23 cellular contexts compared by ENCODE assay signal in genomic region chr1:224759135-224759534, GRCh38.
DNase-seq lines count a peak whose midpoint lies in the region; ATAC-seq, FAIRE-seq and TF ChIP-seq lines count a peak whose summit lies in the region.
"Had no signal": no experiment of that assay in that cellular context is flagged by ENCODE, and none has a peak within 500 bp of the region (broad histone marks: within the 10 kb centered on the region; RNA-seq: fewer than 3 reads in every experiment).

No MANE protein-coding gene starts in this region.

- TF ChIP-seq CTCF in HCT116 (IDR thresholded peaks at IDR 0.05 in 2 of 3, conservative IDR thresholded peaks at IDR 0.05 in 1 of 3; ENCODE audit: borderline replicate concordance in 1 of 3, insufficient read depth in 1 of 3, low read depth in 2 of 3, low read length in 2 of 3) (no peak), K562 (IDR thresholded peaks at IDR 0.05 in 2 of 3, conservative IDR thresholded peaks at IDR 0.05 in 1 of 3; ENCODE audit: insufficient read depth in 2 of 3, low read depth in 1 of 3, low read length in 3 of 3) (no peak), progenitor cell of endocrine pancreas (IDR thresholded peaks at IDR 0.05; ENCODE audit: unreplicated experiment) (no peak), Calu3 (IDR thresholded peaks at IDR 0.05; ENCODE audit: unreplicated experiment) (no peak)

- H2AFZ ChIP-seq in HCT116 (ENCODE audit: low read depth, low read length, poor library complexity, severe bottlenecking) (no peak overlapping the region), K562 (ENCODE audit: low read depth, low read length) (no peak overlapping the region)

- H3K27ac ChIP-seq in HCT116 (ENCODE audit: low read depth, low read length) (no peak overlapping the region), K562 (ENCODE audit: extremely low read depth, low read depth, low read length) (no peak overlapping the region)
- H3K27ac ChIP-seq: 22Rv1, BLaER1, C4-2B had no signal

- H3K4me1 ChIP-seq in HCT116 (ENCODE audit: control insufficient read depth in 1 of 2, insufficient read depth in 2 of 2, low read length in 2 of 2) (no peaks in the 10 kb centered on the region), K562 (replicated peaks in 1 of 2; ENCODE audit: control insufficient read depth in 2 of 2, insufficient read depth in 2 of 2, low read length in 2 of 2) (no peaks in the 10 kb centered on the region)
- H3K4me1 ChIP-seq: BLaER1, Caco-2 had no signal

- DNase-seq in HCT116 (ENCODE audit: low read depth, low spot score) (no peak), K562 (ENCODE audit: extremely low read depth in 1 of 4, low spot score in 3 of 4) (no peak), progenitor cell of endocrine pancreas (ENCODE audit: low spot score, unreplicated experiment) (no peak), Calu3 (no peak), head of caudate nucleus (no peak)
- DNase-seq: Caco-2; CD4-positive, CD25-positive, alpha-beta regulatory T cell; CD8-positive, alpha-beta T cell; DMS 273 treated with DMSO at 0.1 percent for 48 hours; DMS79; EL; GDM1; GOT3 had no signal

- H3K4me3 Mint-ChIP-seq in progenitor cell of endocrine pancreas (ENCODE audit: low read depth), result no peak overlapping the region
- H3K4me3 Mint-ChIP-seq in Calu3 (ENCODE audit: low read depth, unreplicated experiment), result no peak overlapping the region
- H3K4me3 Mint-ChIP-seq: B cell; CD4-positive, CD25-positive, alpha-beta regulatory T cell; CD8-positive, alpha-beta T cell had no signal

- no peaks in the 10 kb centered on the region; the same call in 1 of the 2 replicates for H3K27me3 ChIP-seq in HCT116 (ENCODE audit: insufficient read depth, low read length)
- H3K27me3 ChIP-seq in K562 (ENCODE audit: control insufficient read depth in 2 of 2, insufficient read depth in 2 of 2, low read length in 2 of 2), result 0 out of 5 replicates have a peak, but pooled peaks cover 0 to 6% of the 10 kb centered on the region in 2 experiments
- H3K27me3 ChIP-seq: BLaER1 had no signal

- FAIRE-seq in K562 (lab: Jason Lieb, UNC), result no peak
- FAIRE-seq: A204.1, D721Med, GM12878, H54 had no signal

- no peak overlapping the region for H3K4me3 ChIP-seq in HCT116 (replicated peaks in 1 of 2; ENCODE audit: low read depth in 1 of 2, low read length in 2 of 2)
- no peak overlapping the region for H3K4me3 ChIP-seq in K562
- H3K4me3 ChIP-seq: BLaER1, GM12878, HAP-1 had no signal

- CTCF ChIA-PET in HCT116 (lab: Charles Lee) (no interaction called here), K562 (lab: Yijun Ruan, JAX; ENCODE audit: low intra/inter-chr PET ratio) (no interaction called here), Calu3 (lab: Charles Lee) (no interaction called here)

- H3K4me2 ChIP-seq in HCT116 (ENCODE audit: low read length) (no peak overlapping the region), K562 (ENCODE audit: insufficient read depth, low read length) (no peak overlapping the region)
- H3K4me2 ChIP-seq: BLaER1 had no signal

- H3K36me3 Mint-ChIP-seq in progenitor cell of endocrine pancreas (ENCODE audit: insufficient read depth) (peaks cover 3% of the 10 kb centered on the region), Calu3 (ENCODE audit: insufficient read depth, unreplicated experiment) (no peaks in the 10 kb centered on the region)
- H3K36me3 Mint-ChIP-seq: CD4-positive, CD25-positive, alpha-beta regulatory T cell; CD8-positive, alpha-beta T cell had no signal

- WGBS in K562 (ENCODE audit: insufficient coverage, low coverage, missing lambda C conversion rate), result 0% methylated on average over 1 of the region's 1 CpG

- TF ChIP-seq RAD21 in HCT116 (IDR thresholded peaks at IDR 0.05; ENCODE audit: low read depth) (no peak), K562 (CRISPR knock-in tag; conservative IDR thresholded peaks at IDR 0.05 in 1 of 2, IDR thresholded peaks at IDR 0.05 in 1 of 2) (no peak)

- H3K9me3 ChIP-seq in HCT116 (ENCODE audit: control insufficient read depth in 1 of 2, insufficient read depth in 1 of 2, low read depth in 1 of 2, low read length in 2 of 2) (peaks cover 0 to 7% of the 10 kb centered on the region in 2 experiments; a peak in 1 of 4 replicates), K562 (replicated peaks; ENCODE audit: control insufficient read depth, insufficient read depth, low read depth, low read length) (no peaks in the 10 kb centered on the region)
- H3K9me3 ChIP-seq: Caco-2 had no signal

- peaks cover 2% of the 10 kb centered on the region for H3K9me1 ChIP-seq in K562 (ENCODE audit: control insufficient read depth, insufficient read depth, low read length)

- RAD21 ChIA-PET in HCT116 (lab: Charles Lee; ENCODE audit: low non-redundant PET in 1 of 2, low total read pairs in 2 of 2, uncharacterized antibody in 2 of 2, unreplicated experiment in 2 of 2), result no interaction called here

- in situ Hi-C loops in K562 (cut with MboI), result no loop called here

- no peak for TF ChIP-seq EP300 in K562 (IDR thresholded peaks at IDR 0.05; ENCODE audit: low read length)

- no peaks in the 10 kb centered on the region for H3K79me2 ChIP-seq in HCT116 (ENCODE audit: insufficient read depth, low read length)
- no peaks in the 10 kb centered on the region for H3K79me2 ChIP-seq in K562 (ENCODE audit: control insufficient read depth, insufficient read depth, low read length)

- TF ChIP-seq POLR2A in HCT116 (IDR thresholded peaks at IDR 0.05; ENCODE audit: borderline replicate concordance, extremely low read depth, insufficient read depth, insufficient read length), result no peak
- no peak for TF ChIP-seq POLR2A in K562 (conservative IDR thresholded peaks at IDR 0.05)

- H3K9me3 Mint-ChIP-seq in progenitor cell of endocrine pancreas (ENCODE audit: low read depth), result peaks cover 14% of the 10 kb centered on the region
- peaks cover 4% of the 10 kb centered on the region for H3K9me3 Mint-ChIP-seq in Calu3 (ENCODE audit: low read depth, unreplicated experiment)

- H3K27ac Mint-ChIP-seq in progenitor cell of endocrine pancreas (peak overlapping the region; percentile 76), Calu3 (ENCODE audit: unreplicated experiment) (no peak overlapping the region)
- H3K27ac Mint-ChIP-seq: B cell; CD4-positive, CD25-positive, alpha-beta regulatory T cell; CD8-positive, alpha-beta T cell had no signal

- BruUV-seq in HCT116 (replicated peaks; lab: Mats Ljungman, UMichigan) (no TSS peak), K562 (replicated peaks; lab: Mats Ljungman, UMichigan) (no TSS peak), Calu3 (replicated peaks; lab: Mats Ljungman, UMichigan) (no TSS peak)

- intact Hi-C loops in HCT116 (cut with micrococcal nuclease), result no loop called here
- intact Hi-C loops in K562 (cut with micrococcal nuclease), result no loop called here
- intact Hi-C loops in Calu3 (cut with micrococcal nuclease; ENCODE audit: unreplicated experiment), result no loop called here
- intact Hi-C loops in head of caudate nucleus (cut with DNase I), result no loop called here

- H3K27me3 Mint-ChIP-seq in progenitor cell of endocrine pancreas, result peaks cover 6% of the 10 kb centered on the region
- H3K27me3 Mint-ChIP-seq in Calu3 (ENCODE audit: unreplicated experiment), result peaks cover 60% of the 10 kb centered on the region
- H3K27me3 Mint-ChIP-seq: CD4-positive, CD25-positive, alpha-beta regulatory T cell had no signal

- H3K9me2 ChIP-seq in HCT116 (ENCODE audit: insufficient read depth), result no peaks in the 10 kb centered on the region

- POLR2A ChIA-PET in HCT116 (lab: Charles Lee) (no interaction called here), K562 (lab: Yijun Ruan, JAX) (interaction anchor here (0.6 to 1.1 kb wide), 2 partner anchors 22 to 286 kb away, joined by 3 read pairs; no protein-coding TSS in a partner anchor)

- no peaks in the 10 kb centered on the region for H4K20me1 ChIP-seq in HCT116 (ENCODE audit: insufficient read depth)
- no peaks in the 10 kb centered on the region for H4K20me1 ChIP-seq in K562 (replicated peaks; ENCODE audit: control insufficient read depth, insufficient read depth, low read length)
- H4K20me1 ChIP-seq: BLaER1 had no signal

- ATAC-seq in HCT116, result no peak
- no peak for ATAC-seq in K562
- no peak for ATAC-seq in GM18858 (IDR thresholded peaks at IDR 0.05; ENCODE audit: unreplicated experiment)
- ATAC-seq: CD8-positive, alpha-beta T cell; GM12878 had no signal

- H3K4me1 Mint-ChIP-seq in progenitor cell of endocrine pancreas (ENCODE audit: low read depth) (peaks cover 1% of the 10 kb centered on the region), Calu3 (ENCODE audit: low read depth, unreplicated experiment) (no peaks in the 10 kb centered on the region)
- H3K4me1 Mint-ChIP-seq: B cell; CD4-positive, CD25-positive, alpha-beta regulatory T cell had no signal

- H3K9ac ChIP-seq in HCT116 (ENCODE audit: low read length) (no peak overlapping the region), K562 (ENCODE audit: insufficient read depth in 1 of 2, low read depth in 2 of 2, low read length in 2 of 2) (no peak overlapping the region)
- H3K9ac ChIP-seq: BLaER1 had no signal

- H3K36me3 ChIP-seq in HCT116 (ENCODE audit: control insufficient read depth in 1 of 2, insufficient read depth in 2 of 2, low read length in 2 of 2) (no peaks in the 10 kb centered on the region), K562 (ENCODE audit: control insufficient read depth, insufficient read depth, low read length) (no peaks in the 10 kb centered on the region)
- H3K36me3 ChIP-seq: BLaER1, HAP-1 had no signal

TF ChIP-seq in HCT116, 20 proteins besides CTCF, POLR2A, EP300 and RAD21:
- no peak for TF ChIP-seq YY1 (IDR thresholded peaks at IDR 0.05; ENCODE audit: extremely low read depth, insufficient replicate concordance, low read depth, low read length)
- no peak for TF ChIP-seq SRF (IDR thresholded peaks at IDR 0.05; ENCODE audit: low read depth)
- TF ChIP-seq JUND (IDR thresholded peaks at IDR 0.05), result no peak
- peak; percentile 45; the same call in 1 of the 2 replicates for TF ChIP-seq CBX3 (IDR thresholded peaks at IDR 0.05; ENCODE audit: low read depth)
TF ChIP-seq in HCT116: peak in this region for 1.

TF ChIP-seq in K562, 482 proteins besides CTCF, POLR2A, EP300 and RAD21:
- TF ChIP-seq PTBP1 (IDR thresholded peaks at IDR 0.05; ENCODE audit: low read depth, low read length) (no peak), CBX5 (IDR thresholded peaks at IDR 0.05; ENCODE audit: borderline replicate concordance, low read depth) (peak; percentile 60; the same call in 1 of the 2 replicates)

Comparison
In these comparisons a context has a peak if more than half of its experiments do, and no peak if none do; other contexts are left out.
1. Of the 22 proteins assayed by ChIP-seq in both K562 and HCT116: peak only in K562: none; only in HCT116: CBX3; in both: none; in neither: 21.